18 cellular contexts compared by ENCODE assay signal in the genomic region with DNA sequence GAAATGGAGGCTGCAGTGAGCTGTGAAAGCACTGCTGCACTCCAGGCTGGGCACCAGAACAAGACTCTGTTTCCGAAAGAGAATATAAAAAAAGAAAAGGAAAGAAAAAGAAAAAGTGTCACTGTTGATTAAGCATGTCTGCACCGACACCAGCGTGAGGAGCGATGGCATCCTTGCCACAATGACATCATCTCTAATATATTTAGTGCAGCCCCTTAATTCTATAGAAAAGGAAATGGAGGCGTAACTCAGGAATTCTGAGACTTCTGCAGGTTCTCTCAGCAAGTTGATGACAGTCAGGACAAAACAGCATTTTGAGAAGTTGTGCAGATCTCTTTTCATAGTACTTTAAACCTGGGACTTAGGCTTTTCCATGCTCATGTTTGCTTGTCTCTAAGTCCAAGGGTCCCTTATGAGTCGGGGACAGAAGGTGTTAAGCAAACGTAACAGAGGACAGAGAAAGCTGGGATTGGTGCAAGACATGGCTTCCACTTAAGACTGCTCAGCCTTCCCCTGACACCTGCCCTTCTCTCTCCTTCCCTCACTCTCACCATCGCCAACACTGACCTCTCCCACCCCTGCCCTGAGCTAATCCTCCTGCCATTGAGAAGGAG. TPM values are rescaled to one million over a fixed set of nuclear protein-coding genes. Genes with fewer than 3 reads are reported as not detected.
"Had no signal": no experiment of that assay in that cellular context is flagged by ENCODE, and none has a peak within 500 bp of the region (broad histone marks: within the 10 kb centered on the region; RNA-seq: fewer than 3 reads in every experiment).

No MANE protein-coding gene starts in this region.

- H3K4me1 Mint-ChIP-seq: activated naive CD8-positive, alpha-beta T cell treated with anti-CD3 and anti-CD28 coated beads, Interleukin-2, amount 50 U/mL, for 24 hours had no signal

- H3K36me3 ChIP-seq: gastroesophageal sphincter, prostate gland had no signal

- H3K9me3 Mint-ChIP-seq: activated CD4-positive, alpha-beta memory T cell treated with anti-CD3 and anti-CD28 coated beads, Interleukin-2, amount 10 ng/mL, durations not matched to agents 7 days and 5 days; activated naive CD8-positive, alpha-beta T cell treated with anti-CD3 and anti-CD28 coated beads, Interleukin-2, amount 50 U/mL, for 24 hours; activated T-helper 1 cell treated with anti-CD3 and anti-CD28 coated beads, Interleukin-12 subunit alpha, Interleukin-12 subunit beta, Interleukin-2, Interleukin-4 antibody, amounts not matched to agents 30 ng/mL and 10 ng/mL and 1 ng/mL, durations not matched to agents 14 hours and 24 hours and 36 hours; type B pancreatic cell had no signal

- H3K4me1 ChIP-seq: prostate gland had no signal

- H3K27me3 ChIP-seq: gastroesophageal sphincter had no signal

- H3K27me3 Mint-ChIP-seq: activated naive CD8-positive, alpha-beta T cell treated with anti-CD3 and anti-CD28 coated beads, Interleukin-2, amount 50 U/mL, for 24 hours; naive B cell had no signal

- H3K4me3 ChIP-seq: gastroesophageal sphincter, prostate gland had no signal

- DNase-seq: activated CD4-positive, alpha-beta memory T cell treated with anti-CD3 and anti-CD28 coated beads, Interleukin-2, amount 10 ng/mL, durations not matched to agents 7 days and 5 days; activated naive CD4-positive, alpha-beta T cell; activated naive CD8-positive, alpha-beta T cell treated with anti-CD3 and anti-CD28 coated beads, Interleukin-2, amount 50 U/mL, for 24 hours; central memory CD4-positive, alpha-beta T cell; cortex of kidney; effector memory CD4-positive, alpha-beta T cell; kidney glomerular epithelial cell; midbrain; naive B cell; stimulated activated CD4-positive, alpha-beta T cell treated with anti-CD3 and anti-CD28 coated beads, Interleukin-2, amount 100 ng/mL, for 24 hours; stimulated activated naive CD4-positive, alpha-beta T cell; SW 1271; T-helper 9 cell had no signal

- H3K36me3 Mint-ChIP-seq: naive B cell, type B pancreatic cell had no signal

- H3K9me3 ChIP-seq: gastroesophageal sphincter, prostate gland had no signal

- H3K27ac Mint-ChIP-seq: activated CD4-positive, alpha-beta memory T cell treated with anti-CD3 and anti-CD28 coated beads, Interleukin-2, amount 10 ng/mL, durations not matched to agents 7 days and 5 days; activated naive CD8-positive, alpha-beta T cell treated with anti-CD3 and anti-CD28 coated beads, Interleukin-2, amount 50 U/mL, for 24 hours; activated T-helper 1 cell treated with anti-CD3 and anti-CD28 coated beads, Interleukin-12 subunit alpha, Interleukin-12 subunit beta, Interleukin-2, Interleukin-4 antibody, amounts not matched to agents 30 ng/mL and 10 ng/mL and 1 ng/mL, durations not matched to agents 14 hours and 24 hours and 36 hours; type B pancreatic cell had no signal

- H3K27ac ChIP-seq: gastroesophageal sphincter, prostate gland had no signal

- H3K4me3 Mint-ChIP-seq: activated CD4-positive, alpha-beta memory T cell treated with anti-CD3 and anti-CD28 coated beads, Interleukin-2, amount 10 ng/mL, durations not matched to agents 7 days and 5 days; activated naive CD8-positive, alpha-beta T cell treated with anti-CD3 and anti-CD28 coated beads, Interleukin-2, amount 50 U/mL, for 24 hours; activated T-helper 1 cell treated with anti-CD3 and anti-CD28 coated beads, Interleukin-12 subunit alpha, Interleukin-12 subunit beta, Interleukin-2, Interleukin-4 antibody, amounts not matched to agents 30 ng/mL and 10 ng/mL and 1 ng/mL, durations not matched to agents 14 hours and 24 hours and 36 hours; naive B cell; type B pancreatic cell had no signal

RNA-seq across cellular contexts. Expression of a gene that starts 16.9 kb away (rescaled TPM):
- total RNA-seq: activated CD4-positive, alpha-beta memory T cell treated with anti-CD3 and anti-CD28 coated beads, Interleukin-2, amount 10 ng/mL, durations not matched to agents 7 days and 5 days; activated T-helper 1 cell treated with anti-CD3 and anti-CD28 coated beads, Interleukin-12 subunit alpha, Interleukin-12 subunit beta, Interleukin-2, Interleukin-4 antibody, amounts not matched to agents 30 ng/mL and 10 ng/mL and 1 ng/mL, durations not matched to agents 14 hours and 24 hours and 36 hours; gastroesophageal sphincter; lower leg skin had no signal
